ENCODE assay signal across 8 cellular contexts in the genomic region with DNA sequence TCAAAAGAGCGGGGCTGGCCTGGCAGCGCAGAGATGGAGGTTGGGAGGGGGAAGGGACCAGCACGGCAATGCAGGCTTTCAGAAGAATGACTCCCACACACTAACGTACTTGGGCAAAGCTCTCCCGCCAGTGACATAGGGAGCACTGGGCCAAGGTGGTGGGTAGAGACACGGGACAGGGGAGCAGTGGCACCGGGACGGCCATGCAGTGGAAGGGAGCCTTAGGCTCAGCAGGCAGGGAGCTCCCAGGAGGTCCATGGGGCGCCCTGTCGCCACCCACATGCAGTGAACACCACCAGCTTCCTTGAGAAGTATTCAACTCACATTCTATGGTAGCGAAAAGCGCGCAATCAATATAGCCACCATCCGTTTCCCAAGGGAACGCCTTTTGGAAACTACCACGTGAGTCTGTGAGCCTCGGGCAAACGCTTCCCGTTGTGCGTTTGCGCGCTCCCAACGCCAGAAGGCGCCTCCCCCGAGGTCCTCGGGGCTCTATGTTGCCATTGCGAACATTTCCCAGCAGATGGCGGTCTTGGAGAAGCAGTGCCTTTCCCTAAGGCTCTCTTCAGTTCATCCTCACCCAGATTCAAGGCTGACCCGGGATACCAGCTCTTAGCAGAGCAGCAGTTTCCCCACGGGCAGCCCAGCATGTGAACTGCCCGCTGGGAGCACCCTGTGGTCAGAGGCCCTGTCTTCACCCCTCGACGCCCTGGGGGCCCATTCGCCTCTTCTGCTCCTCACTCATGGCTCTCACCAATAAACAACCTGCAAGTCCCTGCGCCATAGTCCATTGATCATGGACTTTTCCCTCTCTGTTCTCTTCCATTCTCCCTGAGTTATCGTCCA. TPM values are rescaled to one million over a fixed set of nuclear protein-coding genes. Genes with fewer than 3 reads are reported as not detected.
DNase-seq lines count a peak whose midpoint lies in the region; ATAC-seq and TF ChIP-seq lines count a peak whose summit lies in the region.

No MANE protein-coding gene starts in this region.

- no peak overlapping the region for H3K27ac Mint-ChIP-seq in activated T-helper 2 cell treated with anti-CD3 and anti-CD28 coated beads, Interferon-gamma antibody, Interleukin-2, Interleukin-4, amounts not matched to agents 10 μg/mL and 5 μg/mL and 100 μg/mL, durations not matched to agents 14 hours and 24 hours and 36 hours
- H3K27ac Mint-ChIP-seq in stimulated activated naive CD8-positive, alpha-beta T cell treated with anti-CD3 and anti-CD28 coated beads, Interleukin-15, Interleukin-2, amounts not matched to agents 100 ng/mL and 50 ng/mL, for 24 hours = no peak overlapping the region

- no peak for TF ChIP-seq EP300 in neural cell (conservative IDR thresholded peaks at IDR 0.05; ENCODE audit: poor library complexity, severe bottlenecking)

- no peaks in the 10 kb centered on the region for H3K9me3 ChIP-seq in neural cell (ENCODE audit: low read length)

- peaks cover 12% of the 10 kb centered on the region for H3K4me1 Mint-ChIP-seq in activated T-helper 2 cell treated with anti-CD3 and anti-CD28 coated beads, Interferon-gamma antibody, Interleukin-2, Interleukin-4, amounts not matched to agents 10 μg/mL and 5 μg/mL and 100 μg/mL, durations not matched to agents 14 hours and 24 hours and 36 hours (ENCODE audit: low read depth)
- peaks cover 9% of the 10 kb centered on the region for H3K4me1 Mint-ChIP-seq in stimulated activated naive CD8-positive, alpha-beta T cell treated with anti-CD3 and anti-CD28 coated beads, Interleukin-15, Interleukin-2, amounts not matched to agents 100 ng/mL and 50 ng/mL, for 24 hours (ENCODE audit: low read depth)

- H3K79me2 ChIP-seq in neural cell (replicated peaks; ENCODE audit: insufficient read depth, low read length) = no peaks in the 10 kb centered on the region

- no peaks in the 10 kb centered on the region for H3K9me3 Mint-ChIP-seq in activated T-helper 2 cell treated with anti-CD3 and anti-CD28 coated beads, Interferon-gamma antibody, Interleukin-2, Interleukin-4, amounts not matched to agents 10 μg/mL and 5 μg/mL and 100 μg/mL, durations not matched to agents 14 hours and 24 hours and 36 hours
- no peaks in the 10 kb centered on the region for H3K9me3 Mint-ChIP-seq in stimulated activated naive CD8-positive, alpha-beta T cell treated with anti-CD3 and anti-CD28 coated beads, Interleukin-15, Interleukin-2, amounts not matched to agents 100 ng/mL and 50 ng/mL, for 24 hours

- H3F3A ChIP-seq in neural cell (ENCODE audit: insufficient read depth, low read length, poor library complexity, severe bottlenecking) = no peaks in the 10 kb centered on the region

- TF ChIP-seq CTCF in neural cell (IDR thresholded peaks at IDR 0.05; ENCODE audit: poor library complexity, severe bottlenecking) = peak; percentile 99

- peak overlapping the region; percentile 27 for H3K4me2 ChIP-seq in neural cell (ENCODE audit: low read length)

- H3K27ac ChIP-seq in neural cell (ENCODE audit: low read length) = no peak overlapping the region

- no peaks in the 10 kb centered on the region for H3K36me3 Mint-ChIP-seq in activated T-helper 2 cell treated with anti-CD3 and anti-CD28 coated beads, Interferon-gamma antibody, Interleukin-2, Interleukin-4, amounts not matched to agents 10 μg/mL and 5 μg/mL and 100 μg/mL, durations not matched to agents 14 hours and 24 hours and 36 hours (ENCODE audit: low read depth)
- H3K36me3 Mint-ChIP-seq in stimulated activated naive CD8-positive, alpha-beta T cell treated with anti-CD3 and anti-CD28 coated beads, Interleukin-15, Interleukin-2, amounts not matched to agents 100 ng/mL and 50 ng/mL, for 24 hours (ENCODE audit: low read depth) = no peaks in the 10 kb centered on the region

- no peaks in the 10 kb centered on the region for H3K27me3 ChIP-seq in neural cell (ENCODE audit: insufficient read depth, low read depth, low read length)

- ATAC-seq in GM21529 (IDR thresholded peaks at IDR 0.05; ENCODE audit: unreplicated experiment) = peak; percentile 87

- DNase-seq in DMS114 treated with DMSO at 0.1 percent for 48 hours (lab: John Stamatoyannopoulos, UW; ENCODE audit: unreplicated experiment) (peak; percentile 85), KG1 (lab: John Stamatoyannopoulos, UW) (peak; percentile 72), RPMI7951 (ENCODE audit: low read depth) (peak; percentile 73), fibroblast of the conjunctiva (ENCODE audit: low read depth) (peak; percentile 74)
- DNase-seq in activated T-helper 2 cell treated with anti-CD3 and anti-CD28 coated beads, Interferon-gamma antibody, Interleukin-2, Interleukin-4, amounts not matched to agents 10 μg/mL and 5 μg/mL and 100 μg/mL, durations not matched to agents 14 hours and 24 hours and 36 hours (ENCODE audit: low spot score) = peak; percentile 66

- no peaks in the 10 kb centered on the region for H3K36me3 ChIP-seq in neural cell (ENCODE audit: insufficient read depth, low read length)

- peak overlapping the region; percentile 16 for H2AFZ ChIP-seq in neural cell (ENCODE audit: low read depth, low read length)

- peak overlapping the region; percentile 64 for H3K4me3 ChIP-seq in neural cell (ENCODE audit: low read length)

- peaks cover 11% of the 10 kb centered on the region for H3K27me3 Mint-ChIP-seq in activated T-helper 2 cell treated with anti-CD3 and anti-CD28 coated beads, Interferon-gamma antibody, Interleukin-2, Interleukin-4, amounts not matched to agents 10 μg/mL and 5 μg/mL and 100 μg/mL, durations not matched to agents 14 hours and 24 hours and 36 hours (ENCODE audit: low read depth)
- H3K27me3 Mint-ChIP-seq in stimulated activated naive CD8-positive, alpha-beta T cell treated with anti-CD3 and anti-CD28 coated beads, Interleukin-15, Interleukin-2, amounts not matched to agents 100 ng/mL and 50 ng/mL, for 24 hours = peaks cover 6% of the 10 kb centered on the region

- H3K9me2 ChIP-seq in neural cell (ENCODE audit: insufficient read depth, low read length) = no peaks in the 10 kb centered on the region

- peak overlapping the region; percentile 24 for H3K9ac ChIP-seq in neural cell (ENCODE audit: low read length)

- intact Hi-C loops in activated T-helper 2 cell treated with anti-CD3 and anti-CD28 coated beads, Interferon-gamma antibody, Interleukin-2, Interleukin-4, amounts not matched to agents 10 μg/mL and 5 μg/mL and 100 μg/mL, durations not matched to agents 14 hours and 24 hours and 36 hours (cut with micrococcal nuclease) = loop anchor here (1.0 kb wide), 1 partner anchor 138 kb away; a partner anchor contains a TSS

- TF ChIP-seq RAD21 in neural cell (conservative IDR thresholded peaks at IDR 0.05) = peak; percentile 91

- H4K20me1 ChIP-seq in neural cell (ENCODE audit: insufficient read depth) = no peaks in the 10 kb centered on the region

- peak overlapping the region; percentile 69 for H3K4me3 Mint-ChIP-seq in activated T-helper 2 cell treated with anti-CD3 and anti-CD28 coated beads, Interferon-gamma antibody, Interleukin-2, Interleukin-4, amounts not matched to agents 10 μg/mL and 5 μg/mL and 100 μg/mL, durations not matched to agents 14 hours and 24 hours and 36 hours (ENCODE audit: low read depth)
- peak overlapping the region; percentile 75 for H3K4me3 Mint-ChIP-seq in stimulated activated naive CD8-positive, alpha-beta T cell treated with anti-CD3 and anti-CD28 coated beads, Interleukin-15, Interleukin-2, amounts not matched to agents 100 ng/mL and 50 ng/mL, for 24 hours

TF ChIP-seq in neural cell, 6 proteins besides CTCF, POLR2A, EP300 and RAD21:
- TF ChIP-seq POLR2AphosphoS5 (IDR thresholded peaks at IDR 0.05) (no peak), TAF1 (IDR thresholded peaks at IDR 0.05; ENCODE audit: low read depth) (peak; percentile 26), SMC3 (conservative IDR thresholded peaks at IDR 0.05; ENCODE audit: poor library complexity) (peak; percentile 92), MXI1 (conservative IDR thresholded peaks at IDR 0.05; ENCODE audit: poor library complexity, severe bottlenecking) (peak; percentile 39)
TF ChIP-seq in neural cell: peak in this region for 3.

RNA-seq across cellular contexts. Expression of a gene that starts 16.4 kb away (rescaled TPM):
- not detected in 2 replicates for total RNA-seq in RPMI7951 (2014; rRNA removed; shearing (Covaris generic))
- total RNA-seq in activated T-helper 2 cell treated with anti-CD3 and anti-CD28 coated beads, Interferon-gamma antibody, Interleukin-2, Interleukin-4, amounts not matched to agents 10 μg/mL and 5 μg/mL and 100 μg/mL, durations not matched to agents 14 hours and 24 hours and 36 hours = not detected in 2 replicates
- polyA plus RNA-seq in neural cell = not detected in 2 replicates
- not detected in 2 replicates for polyA minus RNA-seq in neural cell
